ENCODE assay signal across 19 cellular contexts in the genomic region with DNA sequence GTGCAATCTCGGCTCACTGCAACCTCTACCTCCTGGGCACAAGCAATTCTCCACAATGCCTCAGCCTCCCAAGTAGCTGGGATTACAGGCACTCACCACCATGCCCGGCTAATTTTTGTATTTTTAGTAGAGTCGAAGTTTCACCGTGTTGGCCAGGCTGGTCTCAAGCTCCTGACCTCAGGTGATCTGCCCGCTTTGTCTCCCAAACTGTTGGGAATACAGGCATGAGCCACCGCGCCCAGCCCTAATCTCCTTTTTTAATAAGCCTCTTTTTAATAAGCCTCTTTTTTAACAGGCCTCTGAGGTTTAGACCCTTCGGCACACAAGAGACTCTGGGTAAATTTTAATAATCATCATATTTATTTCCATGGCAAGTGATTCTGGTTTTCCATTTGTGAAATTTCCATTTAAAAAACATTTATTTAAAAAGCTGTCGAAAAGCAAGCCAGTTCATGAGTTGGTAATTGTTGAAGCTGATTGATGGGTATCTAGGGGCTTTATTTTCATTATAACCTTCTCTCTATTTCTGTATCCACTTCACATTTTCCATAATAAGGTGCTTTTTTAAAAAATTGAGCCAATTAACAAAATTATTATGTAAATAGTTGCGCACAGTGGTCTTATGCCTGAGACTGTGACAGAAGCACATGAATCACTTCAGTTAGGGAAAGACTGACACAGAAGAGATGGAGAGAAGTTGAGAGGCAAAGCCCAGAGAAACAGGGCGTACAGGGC. TPM values are rescaled to one million over a fixed set of nuclear protein-coding genes. Genes with fewer than 3 reads are reported as not detected.
DNase-seq lines count a peak whose midpoint lies in the region; ATAC-seq and TF ChIP-seq lines count a peak whose summit lies in the region.
"Had no signal": no experiment of that assay in that cellular context is flagged by ENCODE, and none has a peak within 500 bp of the region (broad histone marks: within the 10 kb centered on the region; RNA-seq: fewer than 3 reads in every experiment).

No MANE protein-coding gene starts in this region.

- peaks cover 8% of the 10 kb centered on the region for H3K79me2 ChIP-seq in Karpas-422 (ENCODE audit: low read length)

- peaks cover 24% of the 10 kb centered on the region for H3K36me3 Mint-ChIP-seq in T-helper 1 cell treated with Interleukin-12 subunit alpha and Interleukin-12 subunit beta and Interleukin-4 antibody, amounts not matched to agents 30 μg/mL and 1 μg/mL, for 36 hours (ENCODE audit: low read depth)
- peaks cover 14% of the 10 kb centered on the region for H3K36me3 Mint-ChIP-seq in activated naive CD8-positive, alpha-beta T cell
- peaks cover 7% of the 10 kb centered on the region for H3K36me3 Mint-ChIP-seq in natural killer cell

- H3K27me3 ChIP-seq in Karpas-422 (ENCODE audit: low read length) (no peaks in the 10 kb centered on the region), left lung (peaks cover 0 to 15% of the 10 kb centered on the region in 2 donors)
- H3K27me3 ChIP-seq: breast epithelium had no signal

- H3K9me3 ChIP-seq in Karpas-422 (ENCODE audit: low read length) (no peaks in the 10 kb centered on the region), left lung (no peaks in the 10 kb centered on the region)
- H3K9me3 ChIP-seq: breast epithelium, neutrophil, stomach had no signal

- peak overlapping the region; percentile 76 for H3K4me2 ChIP-seq in Karpas-422 (ENCODE audit: low read depth, low read length, poor library complexity, severe bottlenecking)

- H3K27ac Mint-ChIP-seq in T-helper 1 cell treated with Interleukin-12 subunit alpha and Interleukin-12 subunit beta and Interleukin-4 antibody, amounts not matched to agents 30 μg/mL and 1 μg/mL, for 36 hours, result peak overlapping the region; percentile 49
- H3K27ac Mint-ChIP-seq in activated naive CD8-positive, alpha-beta T cell, result peak overlapping the region; percentile 97
- H3K27ac Mint-ChIP-seq in natural killer cell, result peak overlapping the region; percentile 65 to 92

- peaks cover 100% of the 10 kb centered on the region for H3K4me1 ChIP-seq in Karpas-422 (ENCODE audit: low read length)
- peaks cover 0 to 41% of the 10 kb centered on the region in 2 donors for H3K4me1 ChIP-seq in left lung
- H3K4me1 ChIP-seq: breast epithelium had no signal

- intact Hi-C loops in natural killer cell (cut with micrococcal nuclease), result no loop called here
- intact Hi-C loops in left lung (cut with DNase I), result no loop called here

- H2AFZ ChIP-seq in Karpas-422 (ENCODE audit: low read length), result no peak overlapping the region

- H3K36me3 ChIP-seq in Karpas-422 (ENCODE audit: insufficient read depth, low read length) (peaks cover 27% of the 10 kb centered on the region), left lung (peaks cover 0 to 5% of the 10 kb centered on the region in 2 donors)
- H3K36me3 ChIP-seq: breast epithelium, neutrophil, stomach had no signal

- H3K27ac ChIP-seq in Karpas-422 (ENCODE audit: low read length) (peak overlapping the region; percentile 100), left lung (peak overlapping the region in 1 of 2 donors; percentile 61)
- H3K27ac ChIP-seq: breast epithelium had no signal

- H3K4me3 Mint-ChIP-seq in T-helper 1 cell treated with Interleukin-12 subunit alpha and Interleukin-12 subunit beta and Interleukin-4 antibody, amounts not matched to agents 30 μg/mL and 1 μg/mL, for 36 hours, result peak overlapping the region; percentile 3
- peak overlapping the region; percentile 94 for H3K4me3 Mint-ChIP-seq in activated naive CD8-positive, alpha-beta T cell
- H3K4me3 Mint-ChIP-seq in natural killer cell, result peak overlapping the region; percentile 6

- H3K27me3 Mint-ChIP-seq in T-helper 1 cell treated with Interleukin-12 subunit alpha and Interleukin-12 subunit beta and Interleukin-4 antibody, amounts not matched to agents 30 μg/mL and 1 μg/mL, for 36 hours (ENCODE audit: low read depth), result no peaks in the 10 kb centered on the region
- H3K27me3 Mint-ChIP-seq in activated naive CD8-positive, alpha-beta T cell, result no peaks in the 10 kb centered on the region
- H3K27me3 Mint-ChIP-seq in natural killer cell (ENCODE audit: low read depth in 2 of 2), result no peaks in the 10 kb centered on the region

- no peak for DNase-seq in T-helper 1 cell
- DNase-seq in Karpas-422, result peak; percentile 94
- no peak for DNase-seq in natural killer cell
- no peak for DNase-seq in NCI-H1694 treated with DMSO at 0.1 percent for 48 hours (lab: John Stamatoyannopoulos, UW)
- DNase-seq in left lung, result no peak
- DNase-seq: effector CD8-positive, alpha-beta T cell; foreskin fibroblast; NK-92 treated with Interleukin-12 subunit alpha and Interleukin-12 subunit beta, amount 100 ng/mL, for 24 hours; SIG-M5; stimulated activated CD4-positive, alpha-beta T cell treated with anti-CD3 and anti-CD28 coated beads, Interleukin-4, amount 100 ng/mL, for 4 hours; stomach had no signal

- ATAC-seq in natural killer cell (no peak), GM18498 (IDR thresholded peaks at IDR 0.05; ENCODE audit: unreplicated experiment) (no peak), left lung (no peak)
- ATAC-seq: sciatic nerve had no signal

- H3K9ac ChIP-seq in Karpas-422 (ENCODE audit: low read length), result peak overlapping the region; percentile 92

- no peaks in the 10 kb centered on the region for H3K9me3 Mint-ChIP-seq in T-helper 1 cell treated with Interleukin-12 subunit alpha and Interleukin-12 subunit beta and Interleukin-4 antibody, amounts not matched to agents 30 μg/mL and 1 μg/mL, for 36 hours
- H3K9me3 Mint-ChIP-seq in activated naive CD8-positive, alpha-beta T cell (ENCODE audit: low read depth), result no peaks in the 10 kb centered on the region
- H3K9me3 Mint-ChIP-seq in natural killer cell, result no peaks in the 10 kb centered on the region

- peak overlapping the region; percentile 60; the same call in 1 of the 2 replicates for H3K4me3 ChIP-seq in Karpas-422 (ENCODE audit: low read length)
- no peak overlapping the region for H3K4me3 ChIP-seq in left lung
- H3K4me3 ChIP-seq: breast epithelium, lung, stomach had no signal

- H3K9me2 ChIP-seq in Karpas-422 (replicated peaks; ENCODE audit: insufficient read depth, low read length), result no peaks in the 10 kb centered on the region

- TF ChIP-seq CTCF in natural killer cell (IDR thresholded peaks at IDR 0.05) (no peak), left lung (IDR thresholded peaks at IDR 0.05) (no peak)

- H3K4me1 Mint-ChIP-seq in T-helper 1 cell treated with Interleukin-12 subunit alpha and Interleukin-12 subunit beta and Interleukin-4 antibody, amounts not matched to agents 30 μg/mL and 1 μg/mL, for 36 hours (ENCODE audit: low read depth), result peaks cover 40% of the 10 kb centered on the region
- H3K4me1 Mint-ChIP-seq in activated naive CD8-positive, alpha-beta T cell (ENCODE audit: low read depth), result peaks cover 62% of the 10 kb centered on the region
- peaks cover 12 to 30% of the 10 kb centered on the region in 2 donors for H3K4me1 Mint-ChIP-seq in natural killer cell

- H4K20me1 ChIP-seq in Karpas-422 (ENCODE audit: insufficient read depth, low read depth, low read length), result no peaks in the 10 kb centered on the region

RNA-seq across cellular contexts. Expression of a gene that starts 11.8 kb away (rescaled TPM):
- 61.9 and 69.4 TPM in 2 replicates for total RNA-seq in Karpas-422 (2014; rRNA removed; shearing (Covaris generic); ENCODE audit: low replicate concordance)
- total RNA-seq in natural killer cell (10 to 100 TPM; 27.3 to 40.8 (median 29.3) TPM), left lung (10 to 100 TPM in 1 of 2 donors, 1 to 10 TPM in 1; 2.0 to 10.0 TPM)
- total RNA-seq: A172 had no signal

RNA-seq across cellular contexts. Expression of a gene that starts 44.5 kb away (rescaled TPM):
- total RNA-seq in Karpas-422 (2014; rRNA removed; shearing (Covaris generic); ENCODE audit: low replicate concordance), result 15.1 and 23.5 TPM in 2 replicates
- total RNA-seq in natural killer cell (10 to 100 TPM; 21.6 to 23.7 (median 23.1) TPM), left lung (10 to 100 TPM in 1 of 2 donors, 1 to 10 TPM in 1; 9.4 to 11.2 TPM)

RNA-seq across cellular contexts. Expression of a gene that starts 50.4 kb away (rescaled TPM):
- 0.07 and 1.4 TPM in 2 replicates for total RNA-seq in Karpas-422 (2014; rRNA removed; shearing (Covaris generic); ENCODE audit: low replicate concordance)
- total RNA-seq in natural killer cell, result 1 to 10 TPM in 1 of 3 donors, under 1 TPM in 1, not detected in 1; 0.31 to 2.1 TPM
- total RNA-seq in left lung, result under 1 TPM; 0.29 to 0.81 TPM

Comparison
In these comparisons a context has a peak if more than half of its experiments do, and no peak if none do; other contexts are left out.
1. H3K4me3 Mint-ChIP-seq: peak in every context shown above with its lines; median percentile 94 in activated naive CD8-positive, alpha-beta T cell; 6 in natural killer cell; 3 in T-helper 1 cell treated with Interleukin-12 subunit alpha and Interleukin-12 subunit beta and Interleukin-4 antibody, amounts not matched to agents 30 μg/mL and 1 μg/mL, for 36 hours.